ENCODE assay signal across 1 cellular context in genomic region chr15:75368689-75369239, GRCh38.
TF ChIP-seq lines count a peak whose summit lies in the region.

No MANE protein-coding gene starts in this region.

TF ChIP-seq in HepG2, 621 proteins besides CTCF, POLR2A, EP300 and RAD21 (continued from another document and continues in another):
- TF ChIP-seq, protein P1, sequence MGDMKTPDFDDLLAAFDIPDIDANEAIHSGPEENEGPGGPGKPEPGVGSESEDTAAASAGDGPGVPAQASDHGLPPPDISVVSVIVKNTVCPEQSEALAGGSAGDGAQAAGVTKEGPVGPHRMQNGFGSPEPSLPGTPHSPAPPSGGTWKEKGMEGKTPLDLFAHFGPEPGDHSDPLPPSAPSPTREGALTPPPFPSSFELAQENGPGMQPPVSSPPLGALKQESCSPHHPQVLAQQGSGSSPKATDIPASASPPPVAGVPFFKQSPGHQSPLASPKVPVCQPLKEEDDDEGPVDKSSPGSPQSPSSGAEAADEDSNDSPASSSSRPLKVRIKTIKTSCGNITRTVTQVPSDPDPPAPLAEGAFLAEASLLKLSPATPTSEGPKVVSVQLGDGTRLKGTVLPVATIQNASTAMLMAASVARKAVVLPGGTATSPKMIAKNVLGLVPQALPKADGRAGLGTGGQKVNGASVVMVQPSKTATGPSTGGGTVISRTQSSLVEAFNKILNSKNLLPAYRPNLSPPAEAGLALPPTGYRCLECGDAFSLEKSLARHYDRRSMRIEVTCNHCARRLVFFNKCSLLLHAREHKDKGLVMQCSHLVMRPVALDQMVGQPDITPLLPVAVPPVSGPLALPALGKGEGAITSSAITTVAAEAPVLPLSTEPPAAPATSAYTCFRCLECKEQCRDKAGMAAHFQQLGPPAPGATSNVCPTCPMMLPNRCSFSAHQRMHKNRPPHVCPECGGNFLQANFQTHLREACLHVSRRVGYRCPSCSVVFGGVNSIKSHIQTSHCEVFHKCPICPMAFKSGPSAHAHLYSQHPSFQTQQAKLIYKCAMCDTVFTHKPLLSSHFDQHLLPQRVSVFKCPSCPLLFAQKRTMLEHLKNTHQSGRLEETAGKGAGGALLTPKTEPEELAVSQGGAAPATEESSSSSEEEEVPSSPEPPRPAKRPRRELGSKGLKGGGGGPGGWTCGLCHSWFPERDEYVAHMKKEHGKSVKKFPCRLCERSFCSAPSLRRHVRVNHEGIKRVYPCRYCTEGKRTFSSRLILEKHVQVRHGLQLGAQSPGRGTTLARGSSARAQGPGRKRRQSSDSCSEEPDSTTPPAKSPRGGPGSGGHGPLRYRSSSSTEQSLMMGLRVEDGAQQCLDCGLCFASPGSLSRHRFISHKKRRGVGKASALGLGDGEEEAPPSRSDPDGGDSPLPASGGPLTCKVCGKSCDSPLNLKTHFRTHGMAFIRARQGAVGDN (CRISPR knock-in tag; IDR thresholded peaks at IDR 0.05): peak; percentile 31
- TF ChIP-seq HOXA9 (CRISPR knock-in tag; IDR thresholded peaks at IDR 0.05; ENCODE audit: borderline replicate concordance) (no peak), TBL1XR1 (IDR thresholded peaks at IDR 0.05; ENCODE audit: borderline replicate concordance, low read length, partially characterized antibody) (no peak), ZNF552 (CRISPR knock-in tag; IDR thresholded peaks at IDR 0.05; ENCODE audit: borderline replicate concordance) (no peak), NFE2L2 (IDR thresholded peaks at IDR 0.05; ENCODE audit: low read length) (no peak), SIN3B (IDR thresholded peaks at IDR 0.05; ENCODE audit: low read length) (no peak), ZBTB14 (CRISPR knock-in tag; IDR thresholded peaks at IDR 0.05) (no peak), ZNF280D (CRISPR knock-in tag; IDR thresholded peaks at IDR 0.05) (no peak), MXD4 (CRISPR knock-in tag; IDR thresholded peaks at IDR 0.05) (peak; percentile 98; the same call in 1 of the 2 replicates), TAF1 (CRISPR knock-in tag; IDR thresholded peaks at IDR 0.05) (no peak), HNF4A (CRISPR knock-in tag; IDR thresholded peaks at IDR 0.05) (peak; percentile 91), SATB2 (CRISPR knock-in tag; IDR thresholded peaks at IDR 0.05) (no peak), ZBTB1 (CRISPR knock-in tag; IDR thresholded peaks at IDR 0.05; ENCODE audit: borderline replicate concordance) (no peak), ZNF703 (CRISPR knock-in tag; IDR thresholded peaks at IDR 0.05; ENCODE audit: borderline replicate concordance) (no peak; the same call in 1 of the 2 replicates), CREM (IDR thresholded peaks at IDR 0.05) (peak; percentile 53; the same call in 1 of the 2 replicates), CREM (CRISPR knock-in tag; IDR thresholded peaks at IDR 0.05) (no peak), ZNF563 (CRISPR knock-in tag; IDR thresholded peaks at IDR 0.05) (no peak), ZBTB25 (CRISPR knock-in tag; IDR thresholded peaks at IDR 0.05) (peak; percentile 26; the same call in 1 of the 2 replicates), ZNF546 (CRISPR knock-in tag; conservative IDR thresholded peaks at IDR 0.05) (peak; percentile 67), NCOR1 (IDR thresholded peaks at IDR 0.05; ENCODE audit: borderline replicate concordance, low read length) (peak; percentile 94), ZBTB8A (CRISPR knock-in tag; IDR thresholded peaks at IDR 0.05; ENCODE audit: borderline replicate concordance, low read depth) (no peak), FOXA1 (IDR thresholded peaks at IDR 0.05) (no peak), FOXA1 (CRISPR knock-in tag; IDR thresholded peaks at IDR 0.05) (peak; percentile 86), IRX3 (CRISPR knock-in tag; IDR thresholded peaks at IDR 0.05; ENCODE audit: borderline replicate concordance, low read depth) (no peak), XRCC5 (optimal IDR thresholded peaks at IDR 0.05; ENCODE audit: low read length) (peak; percentile 99), ZBTB3 (CRISPR knock-in tag; IDR thresholded peaks at IDR 0.05; ENCODE audit: borderline replicate concordance, low read depth) (no peak), NAIF1 (CRISPR knock-in tag; IDR thresholded peaks at IDR 0.05; ENCODE audit: borderline replicate concordance) (peak; percentile 6; the same call in 1 of the 2 replicates), TFAP4 (IDR thresholded peaks at IDR 0.05; ENCODE audit: borderline replicate concordance, low read depth) (peak; percentile 97), ZNF607 (CRISPR knock-in tag; IDR thresholded peaks at IDR 0.05; ENCODE audit: borderline replicate concordance) (peak; percentile 4; the same call in 1 of the 2 replicates), ETV5 (CRISPR knock-in tag; IDR thresholded peaks at IDR 0.05; ENCODE audit: borderline replicate concordance) (no peak), NR2C2 (CRISPR knock-in tag; IDR thresholded peaks at IDR 0.05; ENCODE audit: borderline replicate concordance) (no peak; the same call in 1 of the 2 replicates), TEAD2 (CRISPR knock-in tag; IDR thresholded peaks at IDR 0.05) (no peak), MBD4 (IDR thresholded peaks at IDR 0.05; ENCODE audit: borderline replicate concordance, low read length) (no peak), U2AF1 (optimal IDR thresholded peaks at IDR 0.05; ENCODE audit: low read depth, low read length) (peak; percentile 36), KDM5A (IDR thresholded peaks at IDR 0.05; ENCODE audit: borderline replicate concordance, low read length) (no peak), ZNF251 (CRISPR knock-in tag; IDR thresholded peaks at IDR 0.05) (no peak)
- TF ChIP-seq, protein P2, sequence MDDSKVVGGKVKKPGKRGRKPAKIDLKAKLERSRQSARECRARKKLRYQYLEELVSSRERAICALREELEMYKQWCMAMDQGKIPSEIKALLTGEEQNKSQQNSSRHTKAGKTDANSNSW (CRISPR knock-in tag; IDR thresholded peaks at IDR 0.05; ENCODE audit: borderline replicate concordance): no peak
- TF ChIP-seq, protein P3, sequence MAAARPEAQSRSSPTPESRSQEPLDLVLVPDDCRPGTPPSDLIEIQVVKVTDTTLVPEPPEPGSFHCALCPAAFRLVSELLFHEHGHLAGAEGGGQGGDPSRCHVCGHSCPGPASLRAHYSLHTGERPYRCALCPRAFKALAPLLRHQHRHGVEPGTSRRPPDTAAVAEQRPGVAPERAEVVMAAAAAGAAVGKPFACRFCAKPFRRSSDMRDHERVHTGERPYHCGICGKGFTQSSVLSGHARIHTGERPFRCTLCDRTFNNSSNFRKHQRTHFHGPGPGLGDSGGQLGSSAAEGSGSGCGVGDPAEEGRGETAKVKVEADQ (CRISPR knock-in tag; IDR thresholded peaks at IDR 0.05; ENCODE audit: borderline replicate concordance): 0 out of 2 replicates have a peak, but pooled peaks have one; percentile 9
- TF ChIP-seq, protein P4, sequence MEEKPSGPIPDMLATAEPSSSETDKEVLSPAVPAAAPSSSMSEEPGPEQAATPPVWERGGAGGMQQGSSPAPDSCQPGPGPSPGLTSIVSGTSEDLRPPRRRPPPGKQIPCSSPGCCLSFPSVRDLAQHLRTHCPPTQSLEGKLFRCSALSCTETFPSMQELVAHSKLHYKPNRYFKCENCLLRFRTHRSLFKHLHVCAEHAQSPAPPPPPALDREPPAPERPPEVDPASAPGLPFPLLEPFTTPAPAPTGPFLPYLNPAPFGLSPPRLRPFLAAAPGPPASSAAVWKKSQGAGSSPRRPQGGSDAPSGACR (CRISPR knock-in tag; IDR thresholded peaks at IDR 0.05): no peak
- TF ChIP-seq, protein P5, sequence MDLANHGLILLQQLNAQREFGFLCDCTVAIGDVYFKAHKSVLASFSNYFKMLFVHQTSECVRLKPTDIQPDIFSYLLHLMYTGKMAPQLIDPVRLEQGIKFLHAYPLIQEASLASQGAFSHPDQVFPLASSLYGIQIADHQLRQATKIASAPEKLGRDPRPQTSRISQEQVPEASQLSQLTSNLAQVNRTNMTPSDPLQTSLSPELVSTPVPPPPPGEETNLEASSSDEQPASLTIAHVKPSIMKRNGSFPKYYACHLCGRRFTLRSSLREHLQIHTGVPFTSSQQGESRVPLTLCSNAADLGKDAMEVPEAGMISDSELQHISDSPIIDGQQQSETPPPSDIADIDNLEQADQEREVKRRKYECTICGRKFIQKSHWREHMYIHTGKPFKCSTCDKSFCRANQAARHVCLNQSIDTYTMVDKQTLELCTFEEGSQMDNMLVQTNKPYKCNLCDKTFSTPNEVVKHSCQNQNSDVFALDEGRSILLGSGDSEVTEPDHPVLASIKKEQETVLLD (CRISPR knock-in tag; IDR thresholded peaks at IDR 0.05; ENCODE audit: low read depth): peak; percentile 85; the same call in 1 of the 2 replicates
- TF ChIP-seq, protein P6, sequence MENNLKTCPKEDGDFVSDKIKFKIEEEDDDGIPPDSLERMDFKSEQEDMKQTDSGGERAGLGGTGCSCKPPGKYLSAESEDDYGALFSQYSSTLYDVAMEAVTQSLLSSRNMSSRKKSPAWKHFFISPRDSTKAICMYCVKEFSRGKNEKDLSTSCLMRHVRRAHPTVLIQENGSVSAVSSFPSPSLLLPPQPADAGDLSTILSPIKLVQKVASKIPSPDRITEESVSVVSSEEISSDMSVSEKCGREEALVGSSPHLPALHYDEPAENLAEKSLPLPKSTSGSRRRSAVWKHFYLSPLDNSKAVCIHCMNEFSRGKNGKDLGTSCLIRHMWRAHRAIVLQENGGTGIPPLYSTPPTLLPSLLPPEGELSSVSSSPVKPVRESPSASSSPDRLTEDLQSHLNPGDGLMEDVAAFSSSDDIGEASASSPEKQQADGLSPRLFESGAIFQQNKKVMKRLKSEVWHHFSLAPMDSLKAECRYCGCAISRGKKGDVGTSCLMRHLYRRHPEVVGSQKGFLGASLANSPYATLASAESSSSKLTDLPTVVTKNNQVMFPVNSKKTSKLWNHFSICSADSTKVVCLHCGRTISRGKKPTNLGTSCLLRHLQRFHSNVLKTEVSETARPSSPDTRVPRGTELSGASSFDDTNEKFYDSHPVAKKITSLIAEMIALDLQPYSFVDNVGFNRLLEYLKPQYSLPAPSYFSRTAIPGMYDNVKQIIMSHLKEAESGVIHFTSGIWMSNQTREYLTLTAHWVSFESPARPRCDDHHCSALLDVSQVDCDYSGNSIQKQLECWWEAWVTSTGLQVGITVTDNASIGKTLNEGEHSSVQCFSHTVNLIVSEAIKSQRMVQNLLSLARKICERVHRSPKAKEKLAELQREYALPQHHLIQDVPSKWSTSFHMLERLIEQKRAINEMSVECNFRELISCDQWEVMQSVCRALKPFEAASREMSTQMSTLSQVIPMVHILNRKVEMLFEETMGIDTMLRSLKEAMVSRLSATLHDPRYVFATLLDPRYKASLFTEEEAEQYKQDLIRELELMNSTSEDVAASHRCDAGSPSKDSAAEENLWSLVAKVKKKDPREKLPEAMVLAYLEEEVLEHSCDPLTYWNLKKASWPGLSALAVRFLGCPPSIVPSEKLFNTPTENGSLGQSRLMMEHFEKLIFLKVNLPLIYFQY (CRISPR knock-in tag; IDR thresholded peaks at IDR 0.05; ENCODE audit: borderline replicate concordance): no peak
